Comparison of ENCODE assay signal across 8 cellular contexts in genomic region chr20:32052090-32052791, GRCh38. TPM values are rescaled to one million over a fixed set of nuclear protein-coding genes. Genes with fewer than 3 reads are reported as not detected.
DNase-seq lines count a peak whose midpoint lies in the region; ATAC-seq lines count a peak whose summit lies in the region.

Gene HCK, plus strand, starts transcription at chr20:32052242.

- peak; percentile 25 for DNase-seq in stimulated activated CD4-positive, alpha-beta T cell treated with anti-CD3 and anti-CD28 coated beads, Interleukin-15, amount 100 ng/mL, for 24 hours
- no peak for DNase-seq in stimulated activated CD4-positive, alpha-beta T cell treated with anti-CD3 and anti-CD28 coated beads, Interleukin-2, amount 100 ng/mL, for 48 hours
- DNase-seq in mesenteric fat pad (ENCODE audit: low spot score) (peak; percentile 90), islet precursor cell (no peak)

- 1 to 2% (median 1%) methylated on average over 48 to 58 of the region's 58 CpGs for WGBS in adipose tissue, 3 donors

- no peak for ATAC-seq in HG02884 (IDR thresholded peaks at IDR 0.05; ENCODE audit: unreplicated experiment)
- ATAC-seq in GM18870 (IDR thresholded peaks at IDR 0.05; ENCODE audit: unreplicated experiment): no peak
- no peak for ATAC-seq in HG03135 (IDR thresholded peaks at IDR 0.05; ENCODE audit: unreplicated experiment)

- peak within 1 kb of the TSS; percentile 94 for H3K27ac ChIP-seq in adipose tissue (ENCODE audit: low read depth, low read length)

RNA-seq across cellular contexts. Expression of gene HCK, which starts in this region (rescaled TPM):
- polyA plus RNA-seq in adipose tissue: 10 to 100 TPM in 2 of 3 donors, 1 to 10 TPM in 1; 2.9 to 30.9 (median 26.2) TPM
- 35.1 TPM for total RNA-seq in mesenteric fat pad

Comparison
In these comparisons a context has a peak if more than half of its experiments do, and no peak if none do; other contexts are left out.
1. DNase-seq: peak in stimulated activated CD4-positive, alpha-beta T cell treated with anti-CD3 and anti-CD28 coated beads, Interleukin-15, amount 100 ng/mL, for 24 hours (single experiment) and mesenteric fat pad (single experiment); none in stimulated activated CD4-positive, alpha-beta T cell treated with anti-CD3 and anti-CD28 coated beads, Interleukin-2, amount 100 ng/mL, for 48 hours (0 of 2) and islet precursor cell (single experiment).